1 cellular context compared by ENCODE assay signal in the genomic region with DNA sequence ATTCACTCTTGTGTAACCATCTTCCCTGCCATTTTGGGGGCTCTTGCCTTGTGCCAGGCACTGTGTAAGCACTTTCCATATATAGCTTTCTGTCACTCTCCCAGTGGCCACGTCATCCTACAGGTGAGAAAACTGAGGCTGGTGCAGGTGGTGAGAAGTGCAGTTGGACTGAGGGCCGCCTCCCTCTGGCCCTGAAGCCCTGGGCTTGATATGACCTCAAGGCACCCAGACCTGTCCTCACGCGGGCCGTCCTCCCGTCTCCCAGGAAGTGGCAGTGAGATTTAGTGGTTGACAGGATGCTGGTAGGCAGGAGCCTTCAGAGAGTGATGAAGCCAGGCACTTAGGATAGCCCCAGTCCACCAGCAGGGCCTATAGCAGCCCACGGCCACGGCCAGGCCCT.
TF ChIP-seq lines count a peak whose summit lies in the region.

No MANE protein-coding gene starts in this region.

TF ChIP-seq in IMR-90, 13 proteins besides CTCF, POLR2A, EP300 and RAD21:
- TF ChIP-seq SMC3 (IDR thresholded peaks at IDR 0.05; ENCODE audit: low read depth, low read length) (no peak), RCOR1 (IDR thresholded peaks at IDR 0.05; ENCODE audit: insufficient replicate concordance, low read length) (no peak), CHD1 (IDR thresholded peaks at IDR 0.05; ENCODE audit: low read depth, low read length) (no peak), MXI1 (IDR thresholded peaks at IDR 0.05; ENCODE audit: borderline replicate concordance, low read depth, low read length) (no peak), FOS (IDR thresholded peaks at IDR 0.05; ENCODE audit: low read depth, low read length) (no peak), CEBPB (IDR thresholded peaks at IDR 0.05; ENCODE audit: low read depth, low read length) (no peak), NFE2L2 (IDR thresholded peaks at IDR 0.05; ENCODE audit: low read depth, low read length) (no peak), RFX5 (IDR thresholded peaks at IDR 0.05; ENCODE audit: low read depth, low read length) (no peak), MAFK (IDR thresholded peaks at IDR 0.05; ENCODE audit: low read depth, low read length) (no peak), MAZ (IDR thresholded peaks at IDR 0.05; ENCODE audit: borderline replicate concordance, low read depth, low read length) (no peak), BHLHE40 (IDR thresholded peaks at IDR 0.05; ENCODE audit: low read depth, low read length) (no peak)
- TF ChIP-seq, protein P1, sequence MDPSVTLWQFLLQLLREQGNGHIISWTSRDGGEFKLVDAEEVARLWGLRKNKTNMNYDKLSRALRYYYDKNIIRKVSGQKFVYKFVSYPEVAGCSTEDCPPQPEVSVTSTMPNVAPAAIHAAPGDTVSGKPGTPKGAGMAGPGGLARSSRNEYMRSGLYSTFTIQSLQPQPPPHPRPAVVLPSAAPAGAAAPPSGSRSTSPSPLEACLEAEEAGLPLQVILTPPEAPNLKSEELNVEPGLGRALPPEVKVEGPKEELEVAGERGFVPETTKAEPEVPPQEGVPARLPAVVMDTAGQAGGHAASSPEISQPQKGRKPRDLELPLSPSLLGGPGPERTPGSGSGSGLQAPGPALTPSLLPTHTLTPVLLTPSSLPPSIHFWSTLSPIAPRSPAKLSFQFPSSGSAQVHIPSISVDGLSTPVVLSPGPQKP (IDR thresholded peaks at IDR 0.05; ENCODE audit: borderline replicate concordance, low read depth, low read length), result no peak
